Comparison of ENCODE assay signal across 16 cellular contexts in genomic region chr3:185737020-185737419, GRCh38.
DNase-seq lines count a peak whose midpoint lies in the region; ATAC-seq and TF ChIP-seq lines count a peak whose summit lies in the region.
"Had no signal": no experiment of that assay in that cellular context is flagged by ENCODE, and none has a peak within 500 bp of the region (broad histone marks: within the 10 kb centered on the region; RNA-seq: fewer than 3 reads in every experiment).

No MANE protein-coding gene starts in this region.

- intact Hi-C loops in HCT116 (cut with micrococcal nuclease) = no loop called here

- DNase-seq in HCT116 (ENCODE audit: low read depth, low spot score) (no peak), SK-N-MC (ENCODE audit: low read depth, low spot score) (no peak), epithelial cell of prostate (ENCODE audit: low read depth, low spot score) (no peak)
- no peak for DNase-seq in effector CD8-positive, alpha-beta T cell (lab: John Stamatoyannopoulos, UW)
- DNase-seq: activated B cell treated with CpG ODN at 0.5 μM for 24 hours; activated naive CD4-positive, alpha-beta T cell treated with Interleukin-2 at 50 U/mL for 16 hours; CD4-positive, alpha-beta memory T cell; NCI-H1694 treated with DMSO at 0.1 percent for 48 hours; NCI-H69; psoas muscle; substantia nigra had no signal

- no peak overlapping the region for H2AFZ ChIP-seq in HCT116 (ENCODE audit: low read depth, low read length, poor library complexity, severe bottlenecking)

- ATAC-seq in HCT116 (no peak), GM19351 (IDR thresholded peaks at IDR 0.05; ENCODE audit: unreplicated experiment) (no peak), HG03432 (IDR thresholded peaks at IDR 0.05; ENCODE audit: unreplicated experiment) (no peak)
- ATAC-seq: GM12878, left lobe of liver had no signal

- H3K4me2 ChIP-seq in HCT116 (ENCODE audit: low read length) (peak overlapping the region; percentile 15; the same call in 1 of the 2 replicates), skeletal muscle satellite cell (ENCODE audit: low read length) (peak overlapping the region; percentile 44)

- H3K36me3 ChIP-seq in HCT116 (ENCODE audit: control insufficient read depth in 1 of 2, insufficient read depth in 2 of 2, low read length in 2 of 2) (no peaks in the 10 kb centered on the region), SK-N-MC (ENCODE audit: insufficient read depth, low read length) (no peaks in the 10 kb centered on the region), skeletal muscle satellite cell (ENCODE audit: insufficient read depth, low read length) (no peaks in the 10 kb centered on the region)

- RAD21 ChIA-PET in HCT116 (lab: Charles Lee; ENCODE audit: low non-redundant PET in 1 of 2, low total read pairs in 2 of 2, uncharacterized antibody in 2 of 2, unreplicated experiment in 2 of 2) = no interaction called here

- H3K4me3 ChIP-seq in HCT116 (replicated peaks in 1 of 2; ENCODE audit: low read depth in 1 of 2, low read length in 2 of 2) (no peak overlapping the region), SK-N-MC (no peak overlapping the region), skeletal muscle satellite cell (ENCODE audit: low read length) (no peak overlapping the region)
- H3K4me3 ChIP-seq: GM12878, psoas muscle had no signal

- H4K20me1 ChIP-seq in HCT116 (ENCODE audit: insufficient read depth) = peaks cover 49% of the 10 kb centered on the region; the same call in 1 of the 2 replicates

- H3K27me3 ChIP-seq in HCT116 (ENCODE audit: insufficient read depth, low read length) (no peaks in the 10 kb centered on the region), skeletal muscle satellite cell (ENCODE audit: control insufficient read depth, insufficient read depth, low read length) (no peaks in the 10 kb centered on the region)

- peaks cover 19 to 59% of the 10 kb centered on the region in 2 experiments for H3K4me1 ChIP-seq in HCT116 (ENCODE audit: control insufficient read depth in 1 of 2, insufficient read depth in 2 of 2, low read length in 2 of 2)
- peaks cover 62% of the 10 kb centered on the region for H3K4me1 ChIP-seq in skeletal muscle satellite cell (ENCODE audit: control insufficient read depth, insufficient read depth, low read length)

- H3K9me2 ChIP-seq in HCT116 (ENCODE audit: insufficient read depth) = no peaks in the 10 kb centered on the region

- H3K9ac ChIP-seq in HCT116 (ENCODE audit: low read length) (no peak overlapping the region), SK-N-MC (ENCODE audit: insufficient read length) (no peak overlapping the region), skeletal muscle satellite cell (ENCODE audit: low read depth, low read length) (no peak overlapping the region)

- no TSS peak for BruUV-seq in HCT116 (replicated peaks; lab: Mats Ljungman, UMichigan)

- no peak for TF ChIP-seq RAD21 in HCT116 (IDR thresholded peaks at IDR 0.05; ENCODE audit: low read depth)

- TF ChIP-seq POLR2A in HCT116 (IDR thresholded peaks at IDR 0.05; ENCODE audit: borderline replicate concordance, extremely low read depth, insufficient read depth, insufficient read length) = no peak

- H3K9me3 ChIP-seq in HCT116 (ENCODE audit: control insufficient read depth in 1 of 2, insufficient read depth in 1 of 2, low read depth in 1 of 2, low read length in 2 of 2) (no peaks in the 10 kb centered on the region), SK-N-MC (ENCODE audit: low read depth, low read length) (no peaks in the 10 kb centered on the region), skeletal muscle satellite cell (replicated peaks; ENCODE audit: low read length) (no peaks in the 10 kb centered on the region)
- H3K9me3 ChIP-seq: psoas muscle had no signal

- POLR2A ChIA-PET in HCT116 (lab: Charles Lee) = interaction anchor here (1.2 kb wide), 1 partner anchor 48 kb away, joined by 3 read pairs; no protein-coding TSS in a partner anchor

- CTCF ChIA-PET in HCT116 (lab: Charles Lee) = no interaction called here

- no peak overlapping the region for H3K27ac ChIP-seq in HCT116 (ENCODE audit: low read depth, low read length)
- peak overlapping the region; percentile 12; the same call in 1 of the 2 replicates for H3K27ac ChIP-seq in SK-N-MC
- H3K27ac ChIP-seq in epithelial cell of prostate = peak overlapping the region; percentile 100
- H3K27ac ChIP-seq: psoas muscle had no signal

- peaks cover 97% of the 10 kb centered on the region for H3K79me2 ChIP-seq in HCT116 (ENCODE audit: insufficient read depth, low read length)

- no peak for TF ChIP-seq CTCF in HCT116 (IDR thresholded peaks at IDR 0.05 in 2 of 3, conservative IDR thresholded peaks at IDR 0.05 in 1 of 3; ENCODE audit: borderline replicate concordance in 1 of 3, insufficient read depth in 1 of 3, low read depth in 2 of 3, low read length in 2 of 3)

TF ChIP-seq in HCT116, 20 proteins besides CTCF, POLR2A, EP300 and RAD21:
- TF ChIP-seq TCF7L2 (IDR thresholded peaks at IDR 0.05; ENCODE audit: borderline replicate concordance, extremely low read depth, insufficient read depth, insufficient read length) = peak; percentile 45
- TF ChIP-seq CBX3 (IDR thresholded peaks at IDR 0.05; ENCODE audit: low read depth) = no peak
- TF ChIP-seq JUND (IDR thresholded peaks at IDR 0.05) = 0 out of 2 replicates have a peak, but pooled peaks have one; percentile 6
- TF ChIP-seq FOSL1 (IDR thresholded peaks at IDR 0.05; ENCODE audit: low read depth) = 0 out of 2 replicates have a peak, but pooled peaks have one; percentile 6
